17 cellular contexts compared by ENCODE assay signal in the genomic region with DNA sequence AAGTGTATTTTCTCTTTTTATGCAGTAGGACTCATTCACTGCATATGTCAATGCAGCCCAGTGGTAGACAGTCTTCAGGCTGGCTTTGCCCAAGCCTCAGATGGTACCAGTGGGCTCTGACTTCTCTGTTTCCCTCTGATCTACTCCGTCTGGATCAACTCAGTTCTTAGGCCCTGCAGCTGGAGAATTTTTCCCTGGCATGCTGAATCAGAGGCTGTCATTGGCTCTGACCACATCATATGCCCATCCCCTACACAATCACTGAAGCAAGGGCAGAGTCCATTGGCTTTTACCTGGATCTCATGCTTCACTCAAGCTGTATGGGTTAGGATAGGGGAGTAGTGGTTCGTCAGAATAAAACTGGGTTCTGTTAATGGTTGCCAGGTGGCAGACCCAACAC. TPM values are rescaled to one million over a fixed set of nuclear protein-coding genes. Genes with fewer than 3 reads are reported as not detected.
DNase-seq lines count a peak whose midpoint lies in the region; ATAC-seq, FAIRE-seq and TF ChIP-seq lines count a peak whose summit lies in the region.
"Had no signal": no experiment of that assay in that cellular context is flagged by ENCODE, and none has a peak within 500 bp of the region (broad histone marks: within the 10 kb centered on the region; RNA-seq: fewer than 3 reads in every experiment).

No MANE protein-coding gene starts in this region.

- H3K4me3 ChIP-seq in fibroblast of villous mesenchyme (ENCODE audit: low read depth, low read length), result no peak overlapping the region
- no peak overlapping the region for H3K4me3 ChIP-seq in transverse colon
- H3K4me3 ChIP-seq: dorsolateral prefrontal cortex, gastroesophageal sphincter had no signal

- peak; percentile 49 for DNase-seq in H54 (ENCODE audit: insufficient read length, low spot score)
- DNase-seq in RWPE1 (ENCODE audit: low spot score), result peak; percentile 11
- peak; percentile 47 for DNase-seq in fibroblast of villous mesenchyme (ENCODE audit: low read depth)
- DNase-seq in transverse colon, result no peak
- no peak for DNase-seq in natural killer cell
- no peak for DNase-seq in NCI-H748 treated with DMSO at 0.1 percent for 48 hours (lab: John Stamatoyannopoulos, UW)
- no peak for DNase-seq in activated naive CD4-positive, alpha-beta T cell treated with anti-CD3 and anti-CD28 coated beads, Interleukin-2, amount 10 ng/mL, durations not matched to agents 7 days and 5 days
- DNase-seq: activated CD4-positive, alpha-beta T cell treated with anti-CD3 and anti-CD28 coated beads, Interleukin-2, amount 10 ng/mL, durations not matched to agents 7 days and 5 days; activated T-cell treated with anti-CD3 and anti-CD28 coated beads, Interleukin-2, amount 50 U/mL, for 72 hours; KG1; naive B cell; NCI-H2081 treated with DMSO at 0.1 percent for 48 hours had no signal

- no peak overlapping the region for H3K4me3 Mint-ChIP-seq in natural killer cell
- H3K4me3 Mint-ChIP-seq in activated naive CD4-positive, alpha-beta T cell treated with anti-CD3 and anti-CD28 coated beads, Interleukin-2, amount 10 ng/mL, durations not matched to agents 7 days and 5 days, result no peak overlapping the region
- H3K4me3 Mint-ChIP-seq: activated CD4-positive, alpha-beta T cell treated with anti-CD3 and anti-CD28 coated beads, Interleukin-2, amount 10 ng/mL, durations not matched to agents 7 days and 5 days; activated T-cell treated with anti-CD3 and anti-CD28 coated beads, Interleukin-2, amount 50 U/mL, for 72 hours; naive B cell; stimulated activated naive CD8-positive, alpha-beta T cell treated with anti-CD3 and anti-CD28 coated beads, Interleukin-15, Interleukin-2, amounts not matched to agents 100 ng/mL and 50 ng/mL, for 24 hours had no signal

- H3K36me3 Mint-ChIP-seq in natural killer cell, result no peaks in the 10 kb centered on the region
- no peaks in the 10 kb centered on the region for H3K36me3 Mint-ChIP-seq in activated naive CD4-positive, alpha-beta T cell treated with anti-CD3 and anti-CD28 coated beads, Interleukin-2, amount 10 ng/mL, durations not matched to agents 7 days and 5 days

- H3K27ac ChIP-seq in RWPE1 (peak overlapping the region; percentile 82), transverse colon (peak overlapping the region; percentile 36 to 78 (median 54))
- H3K27ac ChIP-seq: gastroesophageal sphincter had no signal

- ATAC-seq in natural killer cell, result no peak
- ATAC-seq: activated T-cell treated with anti-CD3 and anti-CD28 coated beads, Interleukin-2, amount 50 U/mL, for 72 hours; gastroesophageal sphincter had no signal

- no peaks in the 10 kb centered on the region for H3K9me3 Mint-ChIP-seq in natural killer cell
- no peaks in the 10 kb centered on the region for H3K9me3 Mint-ChIP-seq in activated naive CD4-positive, alpha-beta T cell treated with anti-CD3 and anti-CD28 coated beads, Interleukin-2, amount 10 ng/mL, durations not matched to agents 7 days and 5 days
- H3K9me3 Mint-ChIP-seq: activated CD4-positive, alpha-beta T cell treated with anti-CD3 and anti-CD28 coated beads, Interleukin-2, amount 10 ng/mL, durations not matched to agents 7 days and 5 days; activated T-cell treated with anti-CD3 and anti-CD28 coated beads, Interleukin-2, amount 50 U/mL, for 72 hours; stimulated activated naive CD8-positive, alpha-beta T cell treated with anti-CD3 and anti-CD28 coated beads, Interleukin-15, Interleukin-2, amounts not matched to agents 100 ng/mL and 50 ng/mL, for 24 hours had no signal

- TF ChIP-seq POLR2A in H54 (IDR thresholded peaks at IDR 0.05; ENCODE audit: low read depth, low read length), result no peak
- TF ChIP-seq POLR2A in transverse colon (IDR thresholded peaks at IDR 0.05), result no peak

- WGBS in transverse colon (ENCODE audit: low coverage in 1 of 2), 2 donors, result 49 to 67% methylated on average over 2 of the region's 2 CpGs

- POLR2A ChIA-PET in RWPE1 (lab: Yijun Ruan, JAX; ENCODE audit: low non-redundant PET), result interaction anchor here (0.5 kb wide), 1 partner anchor 57 kb away, joined by 4 read pairs; no protein-coding TSS in a partner anchor

- no peak for FAIRE-seq in H54 (lab: Jason Lieb, UNC)
- FAIRE-seq: astrocyte, keratinocyte had no signal

- TF ChIP-seq CTCF in RWPE1 (conservative IDR thresholded peaks at IDR 0.05; ENCODE audit: low read depth), result no peak
- no peak for TF ChIP-seq CTCF in fibroblast of villous mesenchyme (IDR thresholded peaks at IDR 0.05; ENCODE audit: insufficient read depth, low read depth, low read length)
- TF ChIP-seq CTCF in transverse colon (IDR thresholded peaks at IDR 0.05), result no peak
- TF ChIP-seq CTCF in natural killer cell (IDR thresholded peaks at IDR 0.05), result no peak

- H3K4me1 ChIP-seq in transverse colon, result peaks cover 0 to 12% (median 10%) of the 10 kb centered on the region in 4 donors
- H3K4me1 ChIP-seq: gastroesophageal sphincter had no signal

- in situ Hi-C loops in transverse colon (cut with MboI; ENCODE audit: low pct_ligation_motif_present in 1 of 4, low pct_unique_long_range_greater_than_20kb in 1 of 4, low sequenced_read_pairs in 3 of 4), result no loop called here

- no peaks in the 10 kb centered on the region for H3K36me3 ChIP-seq in transverse colon

- H3K9me3 ChIP-seq in transverse colon, result no peaks in the 10 kb centered on the region
- H3K9me3 ChIP-seq: gastroesophageal sphincter had no signal

- H3K27ac Mint-ChIP-seq in natural killer cell, result no peak overlapping the region
- no peak overlapping the region for H3K27ac Mint-ChIP-seq in activated naive CD4-positive, alpha-beta T cell treated with anti-CD3 and anti-CD28 coated beads, Interleukin-2, amount 10 ng/mL, durations not matched to agents 7 days and 5 days
- H3K27ac Mint-ChIP-seq: activated CD4-positive, alpha-beta T cell treated with anti-CD3 and anti-CD28 coated beads, Interleukin-2, amount 10 ng/mL, durations not matched to agents 7 days and 5 days; naive B cell; stimulated activated naive CD8-positive, alpha-beta T cell treated with anti-CD3 and anti-CD28 coated beads, Interleukin-15, Interleukin-2, amounts not matched to agents 100 ng/mL and 50 ng/mL, for 24 hours had no signal

- H3K27me3 ChIP-seq in transverse colon, result no peaks in the 10 kb centered on the region
- H3K27me3 ChIP-seq: dorsolateral prefrontal cortex, gastroesophageal sphincter had no signal

- peaks cover 0 to 10% of the 10 kb centered on the region in 2 donors for H3K4me1 Mint-ChIP-seq in natural killer cell
- no peaks in the 10 kb centered on the region for H3K4me1 Mint-ChIP-seq in activated naive CD4-positive, alpha-beta T cell treated with anti-CD3 and anti-CD28 coated beads, Interleukin-2, amount 10 ng/mL, durations not matched to agents 7 days and 5 days
- H3K4me1 Mint-ChIP-seq: activated CD4-positive, alpha-beta T cell treated with anti-CD3 and anti-CD28 coated beads, Interleukin-2, amount 10 ng/mL, durations not matched to agents 7 days and 5 days had no signal

- H3K27me3 Mint-ChIP-seq in natural killer cell (ENCODE audit: low read depth in 2 of 2), result no peaks in the 10 kb centered on the region
- no peaks in the 10 kb centered on the region for H3K27me3 Mint-ChIP-seq in activated naive CD4-positive, alpha-beta T cell treated with anti-CD3 and anti-CD28 coated beads, Interleukin-2, amount 10 ng/mL, durations not matched to agents 7 days and 5 days
- H3K27me3 Mint-ChIP-seq: activated CD4-positive, alpha-beta T cell treated with anti-CD3 and anti-CD28 coated beads, Interleukin-2, amount 10 ng/mL, durations not matched to agents 7 days and 5 days; naive B cell; stimulated activated naive CD8-positive, alpha-beta T cell treated with anti-CD3 and anti-CD28 coated beads, Interleukin-15, Interleukin-2, amounts not matched to agents 100 ng/mL and 50 ng/mL, for 24 hours had no signal

- CTCF ChIA-PET in RWPE1 (lab: Yijun Ruan, JAX), result interaction anchor here (0.6 to 0.7 kb wide), 3 partner anchors 37 to 135 kb away, joined by 3 to 5 read pairs (median 4); no protein-coding TSS in a partner anchor
- CTCF ChIA-PET in activated naive CD4-positive, alpha-beta T cell treated with anti-CD3 and anti-CD28 coated beads, Interleukin-2, amount 10 ng/mL, durations not matched to agents 7 days and 5 days (lab: Charles Lee), result no interaction called here

- TF ChIP-seq EP300 in transverse colon (IDR thresholded peaks at IDR 0.05; ENCODE audit: low read depth), result no peak

- intact Hi-C loops in transverse colon (cut with DNase I; ENCODE audit: low total_unique reads), result no loop called here
- intact Hi-C loops in natural killer cell (cut with micrococcal nuclease), result no loop called here

RNA-seq across cellular contexts. Expression of gene KIZ, which starts 57.8 kb away (rescaled TPM):
- total RNA-seq in fibroblast of villous mesenchyme, result 15.5 TPM in 2 replicates
- 10 to 100 TPM; 24.3 to 95.9 (median 36.9) TPM for total RNA-seq in transverse colon
- 10 to 100 TPM; 32.9 to 38.2 (median 35.3) TPM for total RNA-seq in natural killer cell

Comparison
In these comparisons a context has a peak if more than half of its experiments do, and no peak if none do; other contexts are left out.
1. DNase-seq: peak in H54 (single experiment), RWPE1 (single experiment) and fibroblast of villous mesenchyme (single experiment); none in transverse colon (single experiment), natural killer cell (single experiment), NCI-H748 treated with DMSO at 0.1 percent for 48 hours (single experiment) and activated naive CD4-positive, alpha-beta T cell treated with anti-CD3 and anti-CD28 coated beads, Interleukin-2, amount 10 ng/mL, durations not matched to agents 7 days and 5 days (single experiment).